In the genomic region with DNA sequence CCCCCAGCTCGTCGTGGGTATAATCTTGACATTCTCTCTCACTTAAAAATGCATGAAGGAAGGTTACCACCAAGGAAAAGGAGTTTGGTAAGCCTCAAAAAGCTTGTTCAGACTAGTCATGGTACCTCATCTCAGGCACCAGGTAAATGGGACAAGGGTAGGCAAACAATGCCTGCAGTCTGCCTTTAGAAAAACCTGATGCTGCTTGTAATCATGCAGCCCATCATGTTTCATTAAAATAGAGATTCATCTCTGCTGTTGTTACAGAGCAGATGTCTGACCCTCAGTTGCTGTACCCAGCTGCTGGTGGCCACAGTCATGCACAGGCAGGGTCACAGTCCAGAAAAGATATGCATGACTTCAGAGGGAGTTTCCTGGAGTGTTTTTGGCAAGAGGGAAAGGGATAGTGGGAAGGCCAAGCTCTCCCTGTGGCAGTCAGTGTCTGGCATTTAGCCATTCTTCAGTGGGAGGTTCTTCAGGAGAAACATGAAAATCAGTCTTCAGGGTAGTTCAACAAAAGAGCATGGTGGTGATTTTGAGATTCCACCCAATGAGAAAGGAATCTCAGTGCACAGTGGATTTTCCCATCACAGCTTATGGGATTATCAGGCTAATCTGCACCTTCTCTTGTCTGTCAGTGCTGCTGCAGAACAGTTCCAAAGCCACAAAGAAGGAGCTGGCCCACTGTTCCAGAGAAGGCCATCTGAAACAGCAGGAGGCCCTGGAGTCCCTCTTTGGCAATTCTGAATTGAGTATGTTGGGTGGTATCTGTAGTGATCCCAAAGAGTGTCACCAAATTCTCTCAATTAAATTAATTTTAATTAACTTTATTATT, we compare ENCODE assay signal across 12 cellular contexts.
DNase-seq lines count a peak whose midpoint lies in the region; ATAC-seq and TF ChIP-seq lines count a peak whose summit lies in the region.
"Had no signal": no experiment of that assay in that cellular context is flagged by ENCODE, and none has a peak within 500 bp of the region (broad histone marks: within the 10 kb centered on the region; RNA-seq: fewer than 3 reads in every experiment).

No MANE protein-coding gene starts in this region.

- H3K4me3 ChIP-seq in lower lobe of right lung, result no peak overlapping the region

- intact Hi-C loops in lower lobe of right lung (cut with DNase I), result no loop called here

- peaks cover 8% of the 10 kb centered on the region for H3K4me1 ChIP-seq in lower lobe of right lung

- H3K27ac ChIP-seq in lower lobe of right lung, result no peak overlapping the region
- H3K27ac ChIP-seq: C4-2B had no signal

- H3K36me3 ChIP-seq in lower lobe of right lung, result no peaks in the 10 kb centered on the region

- no peaks in the 10 kb centered on the region for H3K9me3 ChIP-seq in lower lobe of right lung

- ATAC-seq in lower lobe of right lung (peak; percentile 46 to 57), HG02938 (IDR thresholded peaks at IDR 0.05; ENCODE audit: unreplicated experiment) (no peak)
- ATAC-seq: effector memory CD8-positive, alpha-beta T cell had no signal

- peak; percentile 88 for DNase-seq in AG08395 (ENCODE audit: low spot score)
- DNase-seq in NCI-H1694 treated with DMSO at 0.1 percent for 48 hours (lab: John Stamatoyannopoulos, UW), result peak; percentile 72
- peak; percentile 48 for DNase-seq in dermis blood vessel endothelial cell
- no peak for DNase-seq in lower lobe of right lung
- DNase-seq in AML-193 (lab: John Stamatoyannopoulos, UW), result no peak
- DNase-seq in NCI-H510A (lab: John Stamatoyannopoulos, UW), result no peak
- no peak for DNase-seq in activated effector memory CD4-positive, alpha-beta T cell treated with anti-CD3 and anti-CD28 coated beads, Interleukin-2, amount 50 U/mL, for 16 hours
- DNase-seq: effector memory CD8-positive, alpha-beta T cell; H7; NCI-H1930 had no signal

- TF ChIP-seq CTCF in lower lobe of right lung (IDR thresholded peaks at IDR 0.05), result no peak

- no peaks in the 10 kb centered on the region for H3K27me3 ChIP-seq in lower lobe of right lung (ENCODE audit: low read depth)

Comparison
In these comparisons a context has a peak if more than half of its experiments do, and no peak if none do; other contexts are left out.
1. DNase-seq: peak in AG08395 (single experiment), NCI-H1694 treated with DMSO at 0.1 percent for 48 hours (single experiment) and dermis blood vessel endothelial cell (single experiment); none in lower lobe of right lung (single experiment), AML-193 (0 of 2), NCI-H510A (single experiment) and activated effector memory CD4-positive, alpha-beta T cell treated with anti-CD3 and anti-CD28 coated beads, Interleukin-2, amount 50 U/mL, for 16 hours (single experiment).